8 cellular contexts compared by ENCODE assay signal in the genomic region with DNA sequence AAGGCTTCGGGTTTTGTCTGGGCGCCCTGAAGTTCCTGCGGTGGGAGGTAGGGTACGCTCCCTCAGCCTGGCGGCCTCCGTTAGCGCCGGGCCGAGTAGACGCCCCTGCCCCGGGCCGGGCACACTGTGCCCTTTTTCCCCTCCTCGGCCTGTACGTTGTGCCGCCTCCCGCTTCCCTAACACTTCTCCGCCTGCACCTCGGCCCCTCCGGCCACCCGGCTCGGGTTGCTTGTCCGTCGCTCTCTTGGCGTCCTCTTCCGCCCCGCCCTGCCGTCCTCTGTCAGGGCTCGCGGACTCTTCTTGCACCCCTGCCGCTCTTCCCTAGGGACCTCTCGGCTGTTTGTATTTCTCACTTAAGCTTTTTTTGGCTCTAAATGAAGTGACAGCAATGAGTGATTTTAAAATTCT. TPM values are rescaled to one million over a fixed set of nuclear protein-coding genes. Genes with fewer than 3 reads are reported as not detected.
A peak's percentile ranks its signal among the peaks of the same experiment; 100 is the strongest.
DNase-seq lines count a peak whose midpoint lies in the region; ATAC-seq, FAIRE-seq and TF ChIP-seq lines count a peak whose summit lies in the region.

No MANE protein-coding gene starts in this region.

- H3K4me1 ChIP-seq in lower lobe of right lung: peaks cover 8% of the 10 kb centered on the region
- no peaks in the 10 kb centered on the region for H3K4me1 ChIP-seq in upper lobe of right lung

- no peaks in the 10 kb centered on the region for H3K36me3 ChIP-seq in lower lobe of right lung
- H3K36me3 ChIP-seq in upper lobe of right lung: no peaks in the 10 kb centered on the region

- peak; percentile 77 for DNase-seq in NK-92 treated with Interleukin-12 subunit alpha and Interleukin-12 subunit beta, amount 100 ng/mL, for 24 hours (lab: John Stamatoyannopoulos, UW)
- DNase-seq in NK-92 (lab: John Stamatoyannopoulos, UW; ENCODE audit: unreplicated experiment): no peak
- peak; percentile 50 for DNase-seq in RCC 7860 (ENCODE audit: low spot score)
- peak; percentile 30 for DNase-seq in dedifferentiated amniotic fluid mesenchymal stem cell (ENCODE audit: extremely low spot score)
- peak; percentile 73 for DNase-seq in lower lobe of right lung
- DNase-seq in upper lobe of right lung: peak; percentile 81

- H3K27me3 ChIP-seq in lower lobe of right lung (ENCODE audit: low read depth) (no peaks in the 10 kb centered on the region), upper lobe of right lung (no peaks in the 10 kb centered on the region)

- H3K27ac ChIP-seq in lower lobe of right lung (peak overlapping the region; percentile 91), upper lobe of right lung (peak overlapping the region; percentile 96)

- ATAC-seq in GM21381 (IDR thresholded peaks at IDR 0.05; ENCODE audit: unreplicated experiment) (peak; percentile 47), HG03558 (IDR thresholded peaks at IDR 0.05; ENCODE audit: extremely low read depth, unreplicated experiment) (peak; percentile 22), lower lobe of right lung (peak; percentile 52 to 64), upper lobe of right lung (peak; percentile 68)

- intact Hi-C loops in lower lobe of right lung (cut with DNase I) (no loop called here), upper lobe of right lung (cut with DNase I) (no loop called here)

- H3K9me3 ChIP-seq in lower lobe of right lung (no peaks in the 10 kb centered on the region), upper lobe of right lung (no peaks in the 10 kb centered on the region)

- TF ChIP-seq CTCF in lower lobe of right lung (IDR thresholded peaks at IDR 0.05) (no peak), upper lobe of right lung (IDR thresholded peaks at IDR 0.05) (peak; percentile 17)

- H3K4me3 ChIP-seq in lower lobe of right lung (peak overlapping the region; percentile 68), upper lobe of right lung (peak overlapping the region; percentile 76)

- FAIRE-seq in RCC 7860 (lab: Jason Lieb, UNC): no peak

RNA-seq across cellular contexts. Expression of gene KNL1, which starts 0.4 kb away (rescaled TPM):
- total RNA-seq in lower lobe of right lung (1.5 TPM), upper lobe of right lung (0.61 TPM)

RNA-seq across cellular contexts. Expression of gene RPUSD2, which starts 25.3 kb away (rescaled TPM):
- total RNA-seq in lower lobe of right lung: 5.3 TPM
- 6.4 TPM for total RNA-seq in upper lobe of right lung

RNA-seq across cellular contexts. Expression of gene CCDC32, which starts 29.6 kb away (rescaled TPM):
- total RNA-seq in lower lobe of right lung (24.8 TPM), upper lobe of right lung (20.7 TPM)
